In the genomic region with DNA sequence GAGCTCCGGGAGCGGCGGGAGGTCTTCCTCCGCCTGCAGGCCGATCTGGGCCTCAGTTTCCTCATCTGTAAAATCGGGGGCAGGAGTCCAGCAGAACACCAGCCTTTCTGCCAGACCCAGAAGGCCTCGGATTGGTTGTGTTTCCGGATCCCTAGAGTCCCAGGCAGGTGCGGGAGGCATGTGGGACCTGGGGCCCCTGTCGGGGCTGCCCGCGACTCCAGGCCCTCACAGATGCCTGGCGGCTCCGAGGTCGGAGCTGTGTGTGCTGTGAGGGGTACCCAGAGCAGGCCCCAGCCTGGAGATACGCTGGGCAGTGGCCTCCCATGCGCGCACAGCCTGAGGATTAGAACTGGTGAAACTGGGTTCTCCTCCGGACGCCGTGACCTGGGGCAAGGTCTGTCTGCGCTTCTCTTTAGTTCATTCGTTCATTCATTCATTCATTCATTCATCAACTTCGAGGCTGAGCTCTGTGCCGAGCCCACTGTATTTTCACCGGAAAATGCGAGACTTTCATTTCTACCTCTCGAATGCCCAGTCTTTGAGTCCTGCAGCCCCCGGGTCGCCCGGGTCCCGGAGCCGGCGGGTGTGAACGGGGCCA, we compare ENCODE assay signal across 12 cellular contexts. TPM values are rescaled to one million over a fixed set of nuclear protein-coding genes. Genes with fewer than 3 reads are reported as not detected.
DNase-seq lines count a peak whose midpoint lies in the region; ATAC-seq, FAIRE-seq and TF ChIP-seq lines count a peak whose summit lies in the region.
"Had no signal": no experiment of that assay in that cellular context is flagged by ENCODE, and none has a peak within 500 bp of the region (broad histone marks: within the 10 kb centered on the region; RNA-seq: fewer than 3 reads in every experiment).

No MANE protein-coding gene starts in this region.

- CTCF ChIA-PET in A549 (lab: Yijun Ruan, JAX) (interaction anchor here (0.8 to 2.4 kb wide), 3 partner anchors 34 to 89 kb away, joined by 3 to 11 read pairs (median 5); no protein-coding TSS in a partner anchor), HEK293T (lab: Yijun Ruan, JAX) (no interaction called here)

- peak overlapping the region; percentile 92 for H3K4me2 ChIP-seq in A549

- no peak overlapping the region for H3K27ac Mint-ChIP-seq in naive B cell
- H3K27ac Mint-ChIP-seq: activated CD4-positive, alpha-beta memory T cell treated with anti-CD3 and anti-CD28 coated beads, Interleukin-2, amount 10 ng/mL, durations not matched to agents 7 days and 5 days had no signal

- no peaks in the 10 kb centered on the region for H3K36me3 Mint-ChIP-seq in naive B cell

- peak overlapping the region; percentile 40 for H3K4me3 ChIP-seq in A549
- H3K4me3 ChIP-seq in choroid plexus epithelial cell (ENCODE audit: low read depth, low read length), result peak overlapping the region; percentile 47

- DNase-seq in A549 (ENCODE audit: low read depth in 1 of 2, low spot score in 1 of 2), result no peak
- peak; percentile 18 for DNase-seq in HEK293T (ENCODE audit: extremely low spot score)
- no peak for DNase-seq in choroid plexus epithelial cell (ENCODE audit: low read depth)
- DNase-seq in naive B cell, result no peak
- no peak for DNase-seq in GM13976 (ENCODE audit: low spot score)
- DNase-seq in NCI-H345 treated with DMSO at 0.1 percent for 48 hours (lab: John Stamatoyannopoulos, UW; ENCODE audit: unreplicated experiment), result no peak
- DNase-seq in iPS-NIHi7 (ENCODE audit: extremely low spot score), result no peak
- DNase-seq: DND-41 had no signal

- H3K27me3 Mint-ChIP-seq in naive B cell, result peaks cover 5 to 44% (median 42%) of the 10 kb centered on the region in 3 donors

- no peak for TF ChIP-seq CTCF in A549 (IDR thresholded peaks at IDR 0.05)
- TF ChIP-seq CTCF in choroid plexus epithelial cell (conservative IDR thresholded peaks at IDR 0.05; ENCODE audit: low read depth, low read length), result no peak
- TF ChIP-seq CTCF in GM13976 (IDR thresholded peaks at IDR 0.05; ENCODE audit: borderline replicate concordance, control extremely low read depth, extremely low read depth, insufficient read depth, missing control alignments), result no peak

- peaks cover 13 to 20% (median 14%) of the 10 kb centered on the region in 3 donors for H3K4me1 Mint-ChIP-seq in naive B cell

- 51% methylated on average over 33 of the region's 35 CpGs for WGBS in A549 (ENCODE audit: missing lambda C conversion rate)

- no peak for FAIRE-seq in A549 (lab: Jason Lieb, UNC)

- H3K4me1 ChIP-seq in A549, result peaks cover 8% of the 10 kb centered on the region; the same call in 2 of the 3 replicates

- peak overlapping the region in 1 of 2 experiments; percentile 76; a peak in 3 of 6 replicates for H3K27ac ChIP-seq in A549
- H3K27ac ChIP-seq: thyroid gland had no signal

- no peaks in the 10 kb centered on the region for H3K9me3 ChIP-seq in A549
- H3K9me3 ChIP-seq: thyroid gland had no signal

- TF ChIP-seq POLR2A in A549 (IDR thresholded peaks at IDR 0.05; ENCODE audit: low read length), result no peak

- TF ChIP-seq RAD21 in A549 (conservative IDR thresholded peaks at IDR 0.05 in 1 of 2, IDR thresholded peaks at IDR 0.05 in 1 of 2), result no peak

- TF ChIP-seq EP300 in A549 (IDR thresholded peaks at IDR 0.05), result no peak

- no peaks in the 10 kb centered on the region for H3K9me3 Mint-ChIP-seq in naive B cell
- H3K9me3 Mint-ChIP-seq: activated CD4-positive, alpha-beta memory T cell treated with anti-CD3 and anti-CD28 coated beads, Interleukin-2, amount 10 ng/mL, durations not matched to agents 7 days and 5 days had no signal

- POLR2A ChIA-PET in A549 (lab: Yijun Ruan, JAX), result no interaction called here
- POLR2A ChIA-PET in HEK293T (lab: Yijun Ruan, JAX), result no interaction called here

- in situ Hi-C loops in GM13976 (cut with MboI; ENCODE audit: low sequenced_read_pairs, unreplicated experiment), result no loop called here

- peak overlapping the region in 7 of 8 donors; percentile 69 to 90 (median 78) for H3K4me3 Mint-ChIP-seq in naive B cell

- ATAC-seq in A549, result no peak; a peak in 1 of 6 replicates
- peak in 1 of 2 donors; percentile 26 for ATAC-seq in naive B cell (ENCODE audit: low read depth in 2 of 2)
- no peak for ATAC-seq in HG03139 (IDR thresholded peaks at IDR 0.05; ENCODE audit: unreplicated experiment)
- ATAC-seq: esophagus mucosa had no signal

TF ChIP-seq in A549, 52 proteins besides CTCF, POLR2A, EP300 and RAD21:
- TF ChIP-seq CBX8 (IDR thresholded peaks at IDR 0.05) (no peak), HOXB13 (CRISPR knock-in tag; IDR thresholded peaks at IDR 0.05; ENCODE audit: low read depth) (no peak), SMC3 (IDR thresholded peaks at IDR 0.05) (no peak), NPAS2 (CRISPR knock-in tag; IDR thresholded peaks at IDR 0.05; ENCODE audit: borderline replicate concordance) (no peak), EHMT2 (IDR thresholded peaks at IDR 0.05; ENCODE audit: low read depth) (no peak)
- TF ChIP-seq, protein P1, sequence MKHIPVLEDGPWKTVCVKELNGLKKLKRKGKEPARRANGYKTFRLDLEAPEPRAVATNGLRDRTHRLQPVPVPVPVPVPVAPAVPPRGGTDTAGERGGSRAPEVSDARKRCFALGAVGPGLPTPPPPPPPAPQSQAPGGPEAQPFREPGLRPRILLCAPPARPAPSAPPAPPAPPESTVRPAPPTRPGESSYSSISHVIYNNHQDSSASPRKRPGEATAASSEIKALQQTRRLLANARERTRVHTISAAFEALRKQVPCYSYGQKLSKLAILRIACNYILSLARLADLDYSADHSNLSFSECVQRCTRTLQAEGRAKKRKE (CRISPR knock-in tag; IDR thresholded peaks at IDR 0.05; ENCODE audit: low read depth), result no peak

TF ChIP-seq in HEK293T, 16 proteins besides CTCF, POLR2A, EP300 and RAD21:
- TF ChIP-seq FOXA1 (IDR thresholded peaks at IDR 0.05), result no peak
- no peak for TF ChIP-seq SP1 (IDR thresholded peaks at IDR 0.05)
- no peak for TF ChIP-seq FOXM1 (IDR thresholded peaks at IDR 0.05; ENCODE audit: borderline replicate concordance)
- no peak for TF ChIP-seq FOXK2 (IDR thresholded peaks at IDR 0.05)
- TF ChIP-seq ELF4 (IDR thresholded peaks at IDR 0.05), result no peak
- TF ChIP-seq TARDBP (IDR thresholded peaks at IDR 0.05), result no peak
- TF ChIP-seq LEF1 (IDR thresholded peaks at IDR 0.05; ENCODE audit: borderline replicate concordance), result no peak
- TF ChIP-seq, protein P2, sequence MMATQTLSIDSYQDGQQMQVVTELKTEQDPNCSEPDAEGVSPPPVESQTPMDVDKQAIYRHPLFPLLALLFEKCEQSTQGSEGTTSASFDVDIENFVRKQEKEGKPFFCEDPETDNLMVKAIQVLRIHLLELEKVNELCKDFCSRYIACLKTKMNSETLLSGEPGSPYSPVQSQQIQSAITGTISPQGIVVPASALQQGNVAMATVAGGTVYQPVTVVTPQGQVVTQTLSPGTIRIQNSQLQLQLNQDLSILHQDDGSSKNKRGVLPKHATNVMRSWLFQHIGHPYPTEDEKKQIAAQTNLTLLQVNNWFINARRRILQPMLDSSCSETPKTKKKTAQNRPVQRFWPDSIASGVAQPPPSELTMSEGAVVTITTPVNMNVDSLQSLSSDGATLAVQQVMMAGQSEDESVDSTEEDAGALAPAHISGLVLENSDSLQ (IDR thresholded peaks at IDR 0.05), result no peak
- TF ChIP-seq NFRKB (IDR thresholded peaks at IDR 0.05), result no peak
- TF ChIP-seq CTBP1 (IDR thresholded peaks at IDR 0.05; ENCODE audit: borderline replicate concordance), result no peak
- no peak for TF ChIP-seq HDGF (IDR thresholded peaks at IDR 0.05; ENCODE audit: borderline replicate concordance)
- no peak for TF ChIP-seq ARNT (IDR thresholded peaks at IDR 0.05)
- TF ChIP-seq SUZ12 (IDR thresholded peaks at IDR 0.05), result no peak
- no peak for TF ChIP-seq ZNF384 (IDR thresholded peaks at IDR 0.05)
- TF ChIP-seq BHLHE40 (IDR thresholded peaks at IDR 0.05; ENCODE audit: borderline replicate concordance), result no peak
- no peak for TF ChIP-seq L3MBTL2 (conservative IDR thresholded peaks at IDR 0.05)

RNA-seq across cellular contexts. Expression of a gene that starts 24.6 kb away (rescaled TPM):
- polyA plus RNA-seq in A549 (2011; rRNA removed) (0.28 and 0.31 TPM in 2 replicates), A549 (2017; fragmentation: RNase III; extraction: RNeasy Plus Mini Kit Qiagen cat#74134 plus additional on column Dnase treatment) (0.07 to 0.13 TPM (median 0.10 TPM) in 3 replicates), naive B cell (ENCODE audit: low read depth in 6 of 6) (not detected)
- polyA plus RNA-seq in A549 (2012; cell fraction: cytosol; rRNA removed), result 0.08 and 0.10 TPM in 2 replicates
- 0.02 and 0.10 TPM in 2 replicates for polyA plus RNA-seq in A549 (2012; cell fraction: nucleus; rRNA removed)
- 0.58 and 0.73 TPM in 2 replicates for polyA minus RNA-seq in A549 (2011; rRNA and poly(A)+ RNA removed)
